1 cellular context compared by ENCODE assay signal in the genomic region with DNA sequence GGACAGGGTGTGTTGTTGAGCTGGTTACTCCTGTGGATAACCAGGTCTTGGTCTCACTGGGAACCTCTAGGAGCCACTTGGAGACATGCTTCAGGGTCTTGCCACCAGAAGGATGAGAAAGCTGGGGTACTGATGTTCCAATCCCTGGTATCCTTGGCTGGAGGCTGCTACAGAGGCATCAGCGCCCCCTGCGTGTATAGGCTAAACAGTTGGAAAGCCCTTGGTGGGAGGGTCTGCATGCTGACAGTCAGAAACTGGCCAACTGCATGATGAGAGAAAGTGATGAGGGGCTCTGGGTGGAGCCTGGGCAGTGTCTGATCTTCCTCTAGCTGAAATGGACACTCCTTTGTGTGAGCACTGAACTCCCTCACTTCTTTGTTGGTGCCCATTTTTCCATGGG.
TF ChIP-seq lines count a peak whose summit lies in the region.

No MANE protein-coding gene starts in this region.

TF ChIP-seq in GM23338, 12 proteins besides CTCF, POLR2A, EP300 and RAD21 (continued from another document):
- TF ChIP-seq, protein P1, sequence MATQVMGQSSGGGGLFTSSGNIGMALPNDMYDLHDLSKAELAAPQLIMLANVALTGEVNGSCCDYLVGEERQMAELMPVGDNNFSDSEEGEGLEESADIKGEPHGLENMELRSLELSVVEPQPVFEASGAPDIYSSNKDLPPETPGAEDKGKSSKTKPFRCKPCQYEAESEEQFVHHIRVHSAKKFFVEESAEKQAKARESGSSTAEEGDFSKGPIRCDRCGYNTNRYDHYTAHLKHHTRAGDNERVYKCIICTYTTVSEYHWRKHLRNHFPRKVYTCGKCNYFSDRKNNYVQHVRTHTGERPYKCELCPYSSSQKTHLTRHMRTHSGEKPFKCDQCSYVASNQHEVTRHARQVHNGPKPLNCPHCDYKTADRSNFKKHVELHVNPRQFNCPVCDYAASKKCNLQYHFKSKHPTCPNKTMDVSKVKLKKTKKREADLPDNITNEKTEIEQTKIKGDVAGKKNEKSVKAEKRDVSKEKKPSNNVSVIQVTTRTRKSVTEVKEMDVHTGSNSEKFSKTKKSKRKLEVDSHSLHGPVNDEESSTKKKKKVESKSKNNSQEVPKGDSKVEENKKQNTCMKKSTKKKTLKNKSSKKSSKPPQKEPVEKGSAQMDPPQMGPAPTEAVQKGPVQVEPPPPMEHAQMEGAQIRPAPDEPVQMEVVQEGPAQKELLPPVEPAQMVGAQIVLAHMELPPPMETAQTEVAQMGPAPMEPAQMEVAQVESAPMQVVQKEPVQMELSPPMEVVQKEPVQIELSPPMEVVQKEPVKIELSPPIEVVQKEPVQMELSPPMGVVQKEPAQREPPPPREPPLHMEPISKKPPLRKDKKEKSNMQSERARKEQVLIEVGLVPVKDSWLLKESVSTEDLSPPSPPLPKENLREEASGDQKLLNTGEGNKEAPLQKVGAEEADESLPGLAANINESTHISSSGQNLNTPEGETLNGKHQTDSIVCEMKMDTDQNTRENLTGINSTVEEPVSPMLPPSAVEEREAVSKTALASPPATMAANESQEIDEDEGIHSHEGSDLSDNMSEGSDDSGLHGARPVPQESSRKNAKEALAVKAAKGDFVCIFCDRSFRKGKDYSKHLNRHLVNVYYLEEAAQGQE (IDR thresholded peaks at IDR 0.05; ENCODE audit: unreplicated experiment): no peak
- TF ChIP-seq NANOG (IDR thresholded peaks at IDR 0.05; ENCODE audit: borderline replicate concordance) (no peak), ZNF331 (CRISPR knock-in tag; IDR thresholded peaks at IDR 0.05; ENCODE audit: low read depth) (no peak), EZH2 (IDR thresholded peaks at IDR 0.05; ENCODE audit: low read depth, unreplicated experiment) (no peak)
- TF ChIP-seq, protein P2, sequence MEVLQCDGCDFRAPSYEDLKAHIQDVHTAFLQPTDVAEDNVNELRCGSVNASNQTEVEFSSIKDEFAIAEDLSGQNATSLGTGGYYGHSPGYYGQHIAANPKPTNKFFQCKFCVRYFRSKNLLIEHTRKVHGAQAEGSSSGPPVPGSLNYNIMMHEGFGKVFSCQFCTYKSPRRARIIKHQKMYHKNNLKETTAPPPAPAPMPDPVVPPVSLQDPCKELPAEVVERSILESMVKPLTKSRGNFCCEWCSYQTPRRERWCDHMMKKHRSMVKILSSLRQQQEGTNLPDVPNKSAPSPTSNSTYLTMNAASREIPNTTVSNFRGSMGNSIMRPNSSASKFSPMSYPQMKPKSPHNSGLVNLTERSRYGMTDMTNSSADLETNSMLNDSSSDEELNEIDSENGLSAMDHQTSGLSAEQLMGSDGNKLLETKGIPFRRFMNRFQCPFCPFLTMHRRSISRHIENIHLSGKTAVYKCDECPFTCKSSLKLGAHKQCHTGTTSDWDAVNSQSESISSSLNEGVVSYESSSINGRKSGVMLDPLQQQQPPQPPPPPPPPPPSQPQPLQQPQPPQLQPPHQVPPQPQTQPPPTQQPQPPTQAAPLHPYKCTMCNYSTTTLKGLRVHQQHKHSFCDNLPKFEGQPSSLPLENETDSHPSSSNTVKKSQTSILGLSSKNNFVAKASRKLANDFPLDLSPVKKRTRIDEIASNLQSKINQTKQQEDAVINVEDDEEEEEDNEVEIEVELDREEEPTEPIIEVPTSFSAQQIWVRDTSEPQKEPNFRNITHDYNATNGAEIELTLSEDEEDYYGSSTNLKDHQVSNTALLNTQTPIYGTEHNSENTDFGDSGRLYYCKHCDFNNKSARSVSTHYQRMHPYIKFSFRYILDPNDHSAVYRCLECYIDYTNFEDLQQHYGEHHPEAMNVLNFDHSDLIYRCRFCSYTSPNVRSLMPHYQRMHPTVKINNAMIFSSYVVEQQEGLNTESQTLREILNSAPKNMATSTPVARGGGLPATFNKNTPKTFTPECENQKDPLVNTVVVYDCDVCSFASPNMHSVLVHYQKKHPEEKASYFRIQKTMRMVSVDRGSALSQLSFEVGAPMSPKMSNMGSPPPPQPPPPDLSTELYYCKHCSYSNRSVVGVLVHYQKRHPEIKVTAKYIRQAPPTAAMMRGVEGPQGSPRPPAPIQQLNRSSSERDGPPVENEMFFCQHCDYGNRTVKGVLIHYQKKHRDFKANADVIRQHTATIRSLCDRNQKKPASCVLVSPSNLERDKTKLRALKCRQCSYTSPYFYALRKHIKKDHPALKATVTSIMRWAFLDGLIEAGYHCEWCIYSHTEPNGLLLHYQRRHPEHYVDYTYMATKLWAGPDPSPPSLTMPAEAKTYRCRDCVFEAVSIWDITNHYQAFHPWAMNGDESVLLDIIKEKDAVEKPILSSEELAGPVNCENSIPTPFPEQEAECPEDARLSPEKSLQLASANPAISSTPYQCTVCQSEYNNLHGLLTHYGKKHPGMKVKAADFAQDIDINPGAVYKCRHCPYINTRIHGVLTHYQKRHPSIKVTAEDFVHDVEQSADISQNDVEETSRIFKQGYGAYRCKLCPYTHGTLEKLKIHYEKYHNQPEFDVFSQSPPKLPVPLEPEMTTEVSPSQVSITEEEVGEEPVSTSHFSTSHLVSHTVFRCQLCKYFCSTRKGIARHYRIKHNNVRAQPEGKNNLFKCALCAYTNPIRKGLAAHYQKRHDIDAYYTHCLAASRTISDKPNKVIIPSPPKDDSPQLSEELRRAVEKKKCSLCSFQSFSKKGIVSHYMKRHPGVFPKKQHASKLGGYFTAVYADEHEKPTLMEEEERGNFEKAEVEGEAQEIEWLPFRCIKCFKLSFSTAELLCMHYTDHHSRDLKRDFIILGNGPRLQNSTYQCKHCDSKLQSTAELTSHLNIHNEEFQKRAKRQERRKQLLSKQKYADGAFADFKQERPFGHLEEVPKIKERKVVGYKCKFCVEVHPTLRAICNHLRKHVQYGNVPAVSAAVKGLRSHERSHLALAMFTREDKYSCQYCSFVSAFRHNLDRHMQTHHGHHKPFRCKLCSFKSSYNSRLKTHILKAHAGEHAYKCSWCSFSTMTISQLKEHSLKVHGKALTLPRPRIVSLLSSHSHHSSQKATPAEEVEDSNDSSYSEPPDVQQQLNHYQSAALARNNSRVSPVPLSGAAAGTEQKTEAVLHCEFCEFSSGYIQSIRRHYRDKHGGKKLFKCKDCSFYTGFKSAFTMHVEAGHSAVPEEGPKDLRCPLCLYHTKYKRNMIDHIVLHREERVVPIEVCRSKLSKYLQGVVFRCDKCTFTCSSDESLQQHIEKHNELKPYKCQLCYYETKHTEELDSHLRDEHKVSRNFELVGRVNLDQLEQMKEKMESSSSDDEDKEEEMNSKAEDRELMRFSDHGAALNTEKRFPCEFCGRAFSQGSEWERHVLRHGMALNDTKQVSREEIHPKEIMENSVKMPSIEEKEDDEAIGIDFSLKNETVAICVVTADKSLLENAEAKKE (CRISPR knock-in tag; IDR thresholded peaks at IDR 0.05): no peak
- TF ChIP-seq, protein P3, sequence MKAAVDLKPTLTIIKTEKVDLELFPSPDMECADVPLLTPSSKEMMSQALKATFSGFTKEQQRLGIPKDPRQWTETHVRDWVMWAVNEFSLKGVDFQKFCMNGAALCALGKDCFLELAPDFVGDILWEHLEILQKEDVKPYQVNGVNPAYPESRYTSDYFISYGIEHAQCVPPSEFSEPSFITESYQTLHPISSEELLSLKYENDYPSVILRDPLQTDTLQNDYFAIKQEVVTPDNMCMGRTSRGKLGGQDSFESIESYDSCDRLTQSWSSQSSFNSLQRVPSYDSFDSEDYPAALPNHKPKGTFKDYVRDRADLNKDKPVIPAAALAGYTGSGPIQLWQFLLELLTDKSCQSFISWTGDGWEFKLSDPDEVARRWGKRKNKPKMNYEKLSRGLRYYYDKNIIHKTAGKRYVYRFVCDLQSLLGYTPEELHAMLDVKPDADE (IDR thresholded peaks at IDR 0.05): no peak
